Comparison of ENCODE assay signal across 8 cellular contexts in the genomic region with DNA sequence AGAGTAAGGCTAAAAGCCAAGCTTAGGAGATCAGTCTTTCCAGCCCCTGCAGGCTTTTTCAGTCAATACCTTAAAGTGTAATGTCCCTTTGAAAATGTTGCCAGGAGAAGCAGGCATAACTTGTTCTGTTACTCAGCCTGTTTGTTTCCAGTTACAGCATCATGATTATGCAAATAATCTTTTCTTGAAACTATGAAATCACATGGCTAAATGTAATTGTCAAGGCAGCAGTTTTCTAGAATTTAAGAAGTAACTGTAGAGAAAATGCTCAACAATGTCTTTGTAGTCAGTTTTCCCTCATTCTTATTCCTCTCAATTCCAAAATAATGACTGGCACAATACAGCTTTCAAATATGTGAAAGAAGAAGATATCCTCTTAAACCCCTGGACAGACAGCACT. TPM values are rescaled to one million over a fixed set of nuclear protein-coding genes. Genes with fewer than 3 reads are reported as not detected.
DNase-seq lines count a peak whose midpoint lies in the region; ATAC-seq, FAIRE-seq and TF ChIP-seq lines count a peak whose summit lies in the region.

No MANE protein-coding gene starts in this region.

- CTCF ChIA-PET in activated CD8-positive, alpha-beta memory T cell treated with anti-CD3 and anti-CD28 coated beads, Interleukin-2, amount 10 ng/mL, durations not matched to agents 7 days and 5 days (lab: Charles Lee), result interaction anchor here (0.5 to 1.5 kb wide), 4 partner anchors 12 to 86 kb away, joined by 3 to 6 read pairs (median 3); no protein-coding TSS in a partner anchor

- H3K4me3 ChIP-seq in SK-N-MC (peak overlapping the region; percentile 37), thyroid gland (replicated peaks in 1 of 3) (no peak overlapping the region)

- H3K9me3 Mint-ChIP-seq in activated CD8-positive, alpha-beta memory T cell treated with anti-CD3 and anti-CD28 coated beads, Interleukin-2, amount 10 ng/mL, durations not matched to agents 7 days and 5 days (ENCODE audit: low read depth), result no peaks in the 10 kb centered on the region

- peak overlapping the region; percentile 37 for H3K9ac ChIP-seq in SK-N-MC (ENCODE audit: insufficient read length)

- H3K9me3 ChIP-seq in SK-N-MC (ENCODE audit: low read depth, low read length), result no peaks in the 10 kb centered on the region
- H3K9me3 ChIP-seq in thyroid gland, result no peaks in the 10 kb centered on the region

- peaks cover 33% of the 10 kb centered on the region for H3K4me1 Mint-ChIP-seq in activated CD8-positive, alpha-beta memory T cell treated with anti-CD3 and anti-CD28 coated beads, Interleukin-2, amount 10 ng/mL, durations not matched to agents 7 days and 5 days

- H3K36me3 ChIP-seq in SK-N-MC (ENCODE audit: insufficient read depth, low read length) (no peaks in the 10 kb centered on the region), thyroid gland (no peaks in the 10 kb centered on the region)

- H3K27ac Mint-ChIP-seq in activated CD8-positive, alpha-beta memory T cell treated with anti-CD3 and anti-CD28 coated beads, Interleukin-2, amount 10 ng/mL, durations not matched to agents 7 days and 5 days, result peak overlapping the region; percentile 54

- no peak for FAIRE-seq in HTR-8/SVneo (lab: Jason Lieb, UNC)

- H3K27me3 Mint-ChIP-seq in activated CD8-positive, alpha-beta memory T cell treated with anti-CD3 and anti-CD28 coated beads, Interleukin-2, amount 10 ng/mL, durations not matched to agents 7 days and 5 days, result no peaks in the 10 kb centered on the region

- peaks cover 3% of the 10 kb centered on the region for H3K36me3 Mint-ChIP-seq in activated CD8-positive, alpha-beta memory T cell treated with anti-CD3 and anti-CD28 coated beads, Interleukin-2, amount 10 ng/mL, durations not matched to agents 7 days and 5 days

- no peaks in the 10 kb centered on the region for H3K27me3 ChIP-seq in thyroid gland

- no peak for ATAC-seq in activated CD8-positive, alpha-beta memory T cell treated with anti-CD3 and anti-CD28 coated beads, Interleukin-2, amount 10 ng/mL, durations not matched to agents 7 days and 5 days
- no peak for ATAC-seq in sciatic nerve

- DNase-seq in activated CD8-positive, alpha-beta memory T cell treated with anti-CD3 and anti-CD28 coated beads, Interleukin-2, amount 10 ng/mL, durations not matched to agents 7 days and 5 days, result no peak
- no peak for DNase-seq in activated CD8-positive, alpha-beta memory T cell treated with anti-CD3 and anti-CD28 coated beads, Interleukin-2, amount 50 U/mL, for 48 hours
- DNase-seq in SK-N-MC (ENCODE audit: low read depth, low spot score) (no peak), fibroblast of gingiva (ENCODE audit: low read depth) (peak; percentile 15), thyroid gland (no peak), HTR-8/SVneo (ENCODE audit: insufficient read length, low spot score) (no peak), sciatic nerve (ENCODE audit: low spot score) (no peak)
- DNase-seq in activated effector memory CD4-positive, alpha-beta T cell treated with anti-CD3 and anti-CD28 coated beads, Interleukin-2, amount 50 U/mL, for 16 hours, result no peak

- peak overlapping the region; percentile 63 for H3K4me3 Mint-ChIP-seq in activated CD8-positive, alpha-beta memory T cell treated with anti-CD3 and anti-CD28 coated beads, Interleukin-2, amount 10 ng/mL, durations not matched to agents 7 days and 5 days

- H3K27ac ChIP-seq in SK-N-MC (peak overlapping the region; percentile 1; the same call in 1 of the 2 replicates), thyroid gland (peak overlapping the region; percentile 81 to 98 (median 86))

- peaks cover 48 to 54% of the 10 kb centered on the region in 2 donors for H3K4me1 ChIP-seq in thyroid gland

- no peak for TF ChIP-seq POLR2A in thyroid gland (IDR thresholded peaks at IDR 0.05)

- TF ChIP-seq CTCF in thyroid gland (IDR thresholded peaks at IDR 0.05), result no peak

- intact Hi-C loops in thyroid gland (cut with DNase I), result no loop called here
- intact Hi-C loops in sciatic nerve (cut with DNase I), result loop anchor here (10.0 kb wide), 1 partner anchor 167 kb away; no protein-coding TSS in a partner anchor

RNA-seq across cellular contexts. Expression of a gene that starts 1.9 kb away (rescaled TPM):
- total RNA-seq in activated CD8-positive, alpha-beta memory T cell treated with anti-CD3 and anti-CD28 coated beads, Interleukin-2, amount 10 ng/mL, durations not matched to agents 7 days and 5 days, result 10 to 100 TPM; 24.6 to 25.6 TPM
- total RNA-seq in thyroid gland (10 to 100 TPM; 43.5 to 65.6 (median 58.7) TPM), sciatic nerve (42.4 TPM)

RNA-seq across cellular contexts. Expression of a gene that starts 8.9 kb away (rescaled TPM):
- 100 to 1,000 TPM; 153 to 167 TPM for total RNA-seq in activated CD8-positive, alpha-beta memory T cell treated with anti-CD3 and anti-CD28 coated beads, Interleukin-2, amount 10 ng/mL, durations not matched to agents 7 days and 5 days
- total RNA-seq in thyroid gland, result 10 to 100 TPM; 55.8 to 78.5 (median 76.0) TPM
- 132 TPM for total RNA-seq in sciatic nerve
